In the genomic region with DNA sequence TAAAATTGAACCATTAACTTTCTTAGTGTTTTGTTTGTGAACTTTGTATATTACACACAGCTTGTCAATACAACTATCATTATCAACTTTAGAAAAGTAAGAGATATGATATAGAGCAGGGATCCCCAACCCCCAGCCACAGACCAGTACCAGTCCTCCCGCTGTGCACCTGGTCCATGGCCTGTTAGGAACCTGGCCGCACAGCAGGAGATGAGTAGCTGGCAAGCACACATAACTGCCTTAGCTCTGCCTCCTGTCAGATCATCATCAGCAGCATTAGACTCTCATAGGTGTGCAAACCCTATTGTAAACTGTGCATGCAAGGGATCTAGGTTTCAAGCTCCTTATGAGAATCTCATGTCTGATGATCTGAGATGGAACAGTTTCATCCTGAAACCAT, we compare ENCODE assay signal across 16 cellular contexts.
"Had no signal": no experiment of that assay in that cellular context is flagged by ENCODE, and none has a peak within 500 bp of the region (broad histone marks: within the 10 kb centered on the region; RNA-seq: fewer than 3 reads in every experiment).

No MANE protein-coding gene starts in this region.

- ATAC-seq: gastroesophageal sphincter, left cardiac atrium, lower lobe of right lung, natural killer cell had no signal

- H3K36me3 Mint-ChIP-seq: memory B cell, mesothelial cell of epicardium, natural killer cell had no signal

- H3K27ac Mint-ChIP-seq: memory B cell, mesothelial cell of epicardium, natural killer cell had no signal

- H3K4me3 Mint-ChIP-seq: memory B cell, mesothelial cell of epicardium, natural killer cell, neural crest cell had no signal

- H3K27me3 Mint-ChIP-seq: memory B cell had no signal

- DNase-seq: dermis blood vessel endothelial cell; esophagus squamous epithelium; foreskin fibroblast; glutamatergic neuron; kidney; left cardiac atrium; left ventricle myocardium inferior; lower lobe of right lung; natural killer cell; sigmoid colon; stimulated activated naive CD4-positive, alpha-beta T cell treated with Interleukin-2 at 50 U/mL for 16 hours; trophoblast cell had no signal

- H3K4me1 Mint-ChIP-seq: memory B cell, natural killer cell, neural crest cell had no signal

- H3K9me3 Mint-ChIP-seq: mesothelial cell of epicardium, neural crest cell had no signal
